26 cellular contexts compared by ENCODE assay signal in the genomic region with DNA sequence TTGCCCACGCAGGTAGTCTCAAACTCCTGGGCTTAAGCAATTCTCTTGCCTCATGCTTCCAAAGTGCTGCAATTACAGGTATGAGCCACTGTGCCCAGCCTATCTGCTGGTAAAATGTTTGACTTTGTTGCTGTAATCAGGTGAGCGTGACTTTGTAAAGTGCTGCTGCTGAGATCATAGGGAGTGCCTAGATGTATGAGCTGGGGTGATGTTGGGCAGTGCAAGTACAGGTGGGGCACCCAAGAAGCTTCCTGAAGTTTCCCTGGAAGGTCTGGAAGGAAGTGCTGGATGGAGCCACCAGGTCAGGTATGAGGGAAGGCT.
"Had no signal": no experiment of that assay in that cellular context is flagged by ENCODE, and none has a peak within 500 bp of the region (broad histone marks: within the 10 kb centered on the region; RNA-seq: fewer than 3 reads in every experiment).

No MANE protein-coding gene starts in this region.

- H3K9me3 ChIP-seq: adrenal gland, body of pancreas, colonic mucosa, gastroesophageal sphincter, neutrophil, ovary, right lobe of liver, suprapubic skin, tibial artery had no signal

- H3K4me2 ChIP-seq: hepatocyte had no signal

- H3K27ac Mint-ChIP-seq: activated CD4-positive, alpha-beta T cell treated with anti-CD3 and anti-CD28 coated beads, Interleukin-2, amount 10 ng/mL, durations not matched to agents 24 days and 14 days; activated naive CD4-positive, alpha-beta T cell treated with anti-CD3 and anti-CD28 coated beads, Interleukin-2, amount 50 U/mL, for 24 hours; activated T-helper 17 cell treated with anti-CD3 and anti-CD28 coated beads, Interleukin-2, amount 50 U/mL, for 72 hours; memory B cell; nephron progenitor cell; progenitor cell of endocrine pancreas had no signal

- H3K4me3 Mint-ChIP-seq: activated CD4-positive, alpha-beta T cell treated with anti-CD3 and anti-CD28 coated beads, Interleukin-2, amount 10 ng/mL, durations not matched to agents 24 days and 14 days; activated naive CD4-positive, alpha-beta T cell treated with anti-CD3 and anti-CD28 coated beads, Interleukin-2, amount 50 U/mL, for 24 hours; activated T-cell treated with anti-CD3 and anti-CD28 coated beads, Interleukin-2, amount 50 U/mL, for 4 hours; activated T-helper 17 cell treated with anti-CD3 and anti-CD28 coated beads, Interleukin-2, amount 50 U/mL, for 72 hours; memory B cell; nephron progenitor cell had no signal

- H2AFZ ChIP-seq: hepatocyte had no signal

- H3K36me3 ChIP-seq: adrenal gland, cardiac muscle cell, colonic mucosa, ovary had no signal

- H3K4me1 ChIP-seq: adrenal gland, body of pancreas, colonic mucosa, gastroesophageal sphincter, right lobe of liver, suprapubic skin, tibial artery had no signal

- H3K27me3 ChIP-seq: adrenal gland, body of pancreas, cardiac muscle cell, colonic mucosa, gastroesophageal sphincter, hepatocyte, neutrophil, ovary, right lobe of liver, suprapubic skin, tibial artery had no signal

- DNase-seq: activated CD4-positive, alpha-beta T cell treated with anti-CD3 and anti-CD28 coated beads, Interleukin-2, amount 10 ng/mL, durations not matched to agents 24 days and 14 days; activated CD4-positive, CD25-positive, alpha-beta regulatory T cell treated with anti-CD3 and anti-CD28 coated beads, Interleukin-2, amount 50 U/mL, for 72 hours; activated gamma-delta T cell treated with Interleukin-2 at 50 U/mL for 16 hours; activated T-cell treated with anti-CD3 and anti-CD28 coated beads, Interleukin-2, amount 50 U/mL, for 4 hours; adrenal gland; aorta; body of pancreas; cerebellar nuclear complex; colonic mucosa; effector CD8-positive, alpha-beta T cell; nephron progenitor cell; ovary; right lobe of liver; stimulated activated CD4-positive, alpha-beta T cell treated with anti-CD3 and anti-CD28 coated beads, Interleukin-2, amount 100 ng/mL, for 48 hours; T-helper 2 cell; tibial artery had no signal

- H3K9me3 Mint-ChIP-seq: activated CD4-positive, alpha-beta T cell treated with anti-CD3 and anti-CD28 coated beads, Interleukin-2, amount 10 ng/mL, durations not matched to agents 24 days and 14 days; activated naive CD4-positive, alpha-beta T cell treated with anti-CD3 and anti-CD28 coated beads, Interleukin-2, amount 50 U/mL, for 24 hours; activated T-helper 17 cell treated with anti-CD3 and anti-CD28 coated beads, Interleukin-2, amount 50 U/mL, for 72 hours; memory B cell had no signal

- H3K4me3 ChIP-seq: adrenal gland, body of pancreas, cardiac muscle cell, colonic mucosa, gastroesophageal sphincter, hepatocyte, ovary, right lobe of liver, suprapubic skin, tibial artery had no signal

- ATAC-seq: activated T-cell treated with anti-CD3 and anti-CD28 coated beads, Interleukin-2, amount 50 U/mL, for 4 hours; activated T-helper 17 cell treated with anti-CD3 and anti-CD28 coated beads, Interleukin-2, amount 50 U/mL, for 72 hours; body of pancreas; gastroesophageal sphincter; right lobe of liver; SK-N-SH treated with all-trans-retinoic acid at 6 μM for 48 hours had no signal

- H3K27ac ChIP-seq: adrenal gland, body of pancreas, cardiac muscle cell, colonic mucosa, gastroesophageal sphincter, hepatocyte, neutrophil, ovary, right lobe of liver, suprapubic skin, tibial artery had no signal

- H3K27me3 Mint-ChIP-seq: activated CD4-positive, alpha-beta T cell treated with anti-CD3 and anti-CD28 coated beads, Interleukin-2, amount 10 ng/mL, durations not matched to agents 24 days and 14 days; activated naive CD4-positive, alpha-beta T cell treated with anti-CD3 and anti-CD28 coated beads, Interleukin-2, amount 50 U/mL, for 24 hours; activated T-helper 17 cell treated with anti-CD3 and anti-CD28 coated beads, Interleukin-2, amount 50 U/mL, for 72 hours; memory B cell; progenitor cell of endocrine pancreas had no signal

- H3K4me1 Mint-ChIP-seq: activated CD4-positive, alpha-beta T cell treated with anti-CD3 and anti-CD28 coated beads, Interleukin-2, amount 10 ng/mL, durations not matched to agents 24 days and 14 days; activated naive CD4-positive, alpha-beta T cell treated with anti-CD3 and anti-CD28 coated beads, Interleukin-2, amount 50 U/mL, for 24 hours; activated T-helper 17 cell treated with anti-CD3 and anti-CD28 coated beads, Interleukin-2, amount 50 U/mL, for 72 hours; memory B cell had no signal
